Comparison of ENCODE assay signal across 22 cellular contexts in genomic region chr11:71581826-71582225, GRCh38. TPM values are rescaled to one million over a fixed set of nuclear protein-coding genes. Genes with fewer than 3 reads are reported as not detected.
DNase-seq lines count a peak whose midpoint lies in the region; ATAC-seq and TF ChIP-seq lines count a peak whose summit lies in the region.
"Had no signal": no experiment of that assay in that cellular context is flagged by ENCODE, and none has a peak within 500 bp of the region (broad histone marks: within the 10 kb centered on the region; RNA-seq: fewer than 3 reads in every experiment).

No MANE protein-coding gene starts in this region.

- H3K36me3 Mint-ChIP-seq in GM23338 (ENCODE audit: low read depth) = no peaks in the 10 kb centered on the region
- H3K36me3 Mint-ChIP-seq in T-helper 17 cell (ENCODE audit: low read depth) = peaks cover 4% of the 10 kb centered on the region
- H3K36me3 Mint-ChIP-seq in neural crest cell (ENCODE audit: low read depth) = no peaks in the 10 kb centered on the region
- H3K36me3 Mint-ChIP-seq in stimulated activated memory B cell treated with anti-CD40 and anti-IgM and Interleukin-4, amounts not matched to agents 10 μg/mL and 1 μg/mL and 100 μg/mL, for 72 hours = no peaks in the 10 kb centered on the region
- H3K36me3 Mint-ChIP-seq: CD4-positive, CD25-positive, alpha-beta regulatory T cell; CD8-positive, alpha-beta T cell had no signal

- H3K4me1 ChIP-seq in GM23338 (ENCODE audit: insufficient read depth) = peaks cover 11% of the 10 kb centered on the region
- H3K4me1 ChIP-seq: HAP-1 had no signal

- H3K9me3 ChIP-seq in T-helper 17 cell (ENCODE audit: control insufficient read depth, low read length, poor library complexity, severe bottlenecking) = no peaks in the 10 kb centered on the region
- H3K9me3 ChIP-seq in WERI-Rb-1 (ENCODE audit: severe bottlenecking) = no peaks in the 10 kb centered on the region
- H3K9me3 ChIP-seq: Caco-2, HAP-1 had no signal

- H3K36me3 ChIP-seq in GM23338 (ENCODE audit: insufficient read depth) (no peaks in the 10 kb centered on the region), WERI-Rb-1 (no peaks in the 10 kb centered on the region), H7 (replicated peaks; ENCODE audit: control insufficient read depth, insufficient read depth, low read length) (no peaks in the 10 kb centered on the region)
- H3K36me3 ChIP-seq: HAP-1 had no signal

- no peak overlapping the region for H3K4me3 ChIP-seq in GM23338
- no peak overlapping the region for H3K4me3 ChIP-seq in WERI-Rb-1 (ENCODE audit: low read depth, low read length)
- no peak overlapping the region for H3K4me3 ChIP-seq in H7 (ENCODE audit: insufficient read depth, low read depth, low read length)
- H3K4me3 ChIP-seq: GM12878, GM23248, HAP-1 had no signal

- H3F3A ChIP-seq in GM23338 (replicated peaks; ENCODE audit: low read depth) = no peaks in the 10 kb centered on the region

- peaks cover 11% of the 10 kb centered on the region for H3K27me3 Mint-ChIP-seq in GM23338 (ENCODE audit: insufficient read depth, low read depth, poor library complexity)
- H3K27me3 Mint-ChIP-seq in T-helper 17 cell = peaks cover 57% of the 10 kb centered on the region
- peaks cover 6% of the 10 kb centered on the region for H3K27me3 Mint-ChIP-seq in neural crest cell (ENCODE audit: low read depth)
- H3K27me3 Mint-ChIP-seq in stimulated activated memory B cell treated with anti-CD40 and anti-IgM and Interleukin-4, amounts not matched to agents 10 μg/mL and 1 μg/mL and 100 μg/mL, for 72 hours = peaks cover 53% of the 10 kb centered on the region

- H3K27ac ChIP-seq in GM23338 (ENCODE audit: low read depth) = no peak overlapping the region
- no peak overlapping the region for H3K27ac ChIP-seq in WERI-Rb-1
- H3K27ac ChIP-seq: C4-2B, GM23248 had no signal

- H3K9me2 ChIP-seq in GM23338 (ENCODE audit: insufficient read depth) = no peaks in the 10 kb centered on the region

- H3K9me3 Mint-ChIP-seq in GM23338 = no peaks in the 10 kb centered on the region
- no peaks in the 10 kb centered on the region for H3K9me3 Mint-ChIP-seq in neural crest cell
- no peaks in the 10 kb centered on the region for H3K9me3 Mint-ChIP-seq in stimulated activated memory B cell treated with anti-CD40 and anti-IgM and Interleukin-4, amounts not matched to agents 10 μg/mL and 1 μg/mL and 100 μg/mL, for 72 hours
- H3K9me3 Mint-ChIP-seq: CD4-positive, CD25-positive, alpha-beta regulatory T cell; CD8-positive, alpha-beta T cell; HFFc6 had no signal

- intact Hi-C loops in posterior vena cava (cut with DNase I) = no loop called here

- ATAC-seq in GM23338 (no peak), T-helper 17 cell (no peak)
- ATAC-seq in stimulated activated memory B cell treated with anti-CD40 and anti-IgM and Interleukin-4, amounts not matched to agents 10 μg/mL and 1 μg/mL and 100 μg/mL, for 72 hours = no peak
- ATAC-seq: CD8-positive, alpha-beta T cell; GM12878 had no signal

- no peaks in the 10 kb centered on the region for H4K20me1 ChIP-seq in GM23338 (replicated peaks; ENCODE audit: insufficient read depth)

- H3K4me3 Mint-ChIP-seq in GM23338 (no peak overlapping the region), T-helper 17 cell (no peak overlapping the region), neural crest cell (no peak overlapping the region)
- no peak overlapping the region for H3K4me3 Mint-ChIP-seq in stimulated activated memory B cell treated with anti-CD40 and anti-IgM and Interleukin-4, amounts not matched to agents 10 μg/mL and 1 μg/mL and 100 μg/mL, for 72 hours
- H3K4me3 Mint-ChIP-seq: CD4-positive, CD25-positive, alpha-beta regulatory T cell; CD8-positive, alpha-beta T cell; HFFc6 had no signal

- TF ChIP-seq CTCF in GM23338 (conservative IDR thresholded peaks at IDR 0.05; ENCODE audit: low read depth in 2 of 2) = no peak
- TF ChIP-seq CTCF in neural crest cell (conservative IDR thresholded peaks at IDR 0.05) = no peak
- TF ChIP-seq CTCF in WERI-Rb-1 (IDR thresholded peaks at IDR 0.05; ENCODE audit: low read depth, low read length) = no peak

- no peak overlapping the region for H2AFZ ChIP-seq in GM23338
- H2AFZ ChIP-seq: GM23248 had no signal

- no peak for DNase-seq in GM23338 (ENCODE audit: low spot score)
- DNase-seq in T-helper 17 cell = no peak
- DNase-seq in neural crest cell (ENCODE audit: low read depth, low spot score) = no peak
- peak; percentile 44 for DNase-seq in posterior vena cava (ENCODE audit: low spot score)
- DNase-seq in NCI-H2081 treated with DMSO at 0.1 percent for 48 hours (lab: John Stamatoyannopoulos, UW) = no peak
- no peak for DNase-seq in WERI-Rb-1
- no peak for DNase-seq in H7
- DNase-seq: Caco-2; CD4-positive, CD25-positive, alpha-beta regulatory T cell; CD8-positive, alpha-beta T cell; DMS153; DND-41; GM23248; HFFc6 had no signal

- no peaks in the 10 kb centered on the region for H3K79me2 ChIP-seq in GM23338 (replicated peaks; ENCODE audit: insufficient read depth)

- H3K4me2 ChIP-seq in GM23338 = 0 out of 2 replicates have a peak overlapping the region, but pooled peaks have one; percentile 23

- H3K4me1 Mint-ChIP-seq in GM23338 = peaks cover 32% of the 10 kb centered on the region
- peaks cover 9% of the 10 kb centered on the region for H3K4me1 Mint-ChIP-seq in T-helper 17 cell
- peaks cover 24% of the 10 kb centered on the region for H3K4me1 Mint-ChIP-seq in neural crest cell
- peaks cover 5% of the 10 kb centered on the region for H3K4me1 Mint-ChIP-seq in stimulated activated memory B cell treated with anti-CD40 and anti-IgM and Interleukin-4, amounts not matched to agents 10 μg/mL and 1 μg/mL and 100 μg/mL, for 72 hours

- H3K27ac Mint-ChIP-seq in GM23338 (no peak overlapping the region), T-helper 17 cell (peak overlapping the region; percentile 47), neural crest cell (ENCODE audit: unreplicated experiment) (peak overlapping the region; percentile 60)
- no peak overlapping the region for H3K27ac Mint-ChIP-seq in stimulated activated memory B cell treated with anti-CD40 and anti-IgM and Interleukin-4, amounts not matched to agents 10 μg/mL and 1 μg/mL and 100 μg/mL, for 72 hours
- H3K27ac Mint-ChIP-seq: CD4-positive, CD25-positive, alpha-beta regulatory T cell; CD8-positive, alpha-beta T cell; HFFc6 had no signal

- no peaks in the 10 kb centered on the region for H3K27me3 ChIP-seq in GM23338 (ENCODE audit: insufficient read depth)
- H3K27me3 ChIP-seq in WERI-Rb-1 (ENCODE audit: insufficient read depth, low read depth, severe bottlenecking) = no peaks in the 10 kb centered on the region
- no peaks in the 10 kb centered on the region; the same call in none of the 2 replicates for H3K27me3 ChIP-seq in H7 (ENCODE audit: control insufficient read depth, insufficient read depth, low read length)

TF ChIP-seq in GM23338, 12 proteins besides CTCF, POLR2A, EP300 and RAD21 (continues in another document):
- TF ChIP-seq STAT1 (IDR thresholded peaks at IDR 0.05; ENCODE audit: unreplicated experiment) = no peak
- TF ChIP-seq CREB1 (CRISPR knock-in tag; IDR thresholded peaks at IDR 0.05; ENCODE audit: low read depth) = no peak
- no peak for TF ChIP-seq EZH2 (IDR thresholded peaks at IDR 0.05; ENCODE audit: low read depth, unreplicated experiment)
- TF ChIP-seq JUNB (IDR thresholded peaks at IDR 0.05; ENCODE audit: unreplicated experiment) = no peak

RNA-seq across cellular contexts. Expression of gene KRTAP5-11, which starts 0.8 kb away (rescaled TPM):
- total RNA-seq in GM23338 (2014; rRNA removed; shearing (Covaris generic)) = not detected in 2 replicates
- not detected in 2 replicates for polyA plus RNA-seq in GM23338 (2016; fragmentation: Nextera tagmentation; extraction: Ambion mirVana)
- total RNA-seq in T-helper 17 cell (not detected), neural crest cell (not detected in 2 replicates), posterior vena cava (not detected)
- total RNA-seq in H7 (2014; rRNA removed; shearing (Covaris generic)) = 0.92 TPM in 1 of 2 replicates, not detected in the other
- total RNA-seq: A172; A673; Caco-2; CD4-positive, CD25-positive, alpha-beta regulatory T cell; CD8-positive, alpha-beta T cell; GM12878; GM23248; H4; HFFc6 had no signal
- polyA plus RNA-seq: BJ; CD4-positive, CD25-positive, alpha-beta regulatory T cell; GM12878; GM23248 had no signal

RNA-seq across cellular contexts. Expression of gene KRTAP5-10, which starts 16.5 kb away (rescaled TPM):
- total RNA-seq in GM23338 (2014; rRNA removed; shearing (Covaris generic)) = not detected in 2 replicates
- polyA plus RNA-seq in GM23338 (2016; fragmentation: Nextera tagmentation; extraction: Ambion mirVana) = not detected in 2 replicates
- total RNA-seq in T-helper 17 cell (not detected), neural crest cell (not detected in 2 replicates), posterior vena cava (not detected)
- 0.14 TPM in 1 of 2 replicates, not detected in the other for total RNA-seq in H7 (2014; rRNA removed; shearing (Covaris generic))
- total RNA-seq: A172; A673; Caco-2; CD4-positive, CD25-positive, alpha-beta regulatory T cell; CD8-positive, alpha-beta T cell; GM12878; GM23248; H4; HFFc6 had no signal
- polyA plus RNA-seq: CD4-positive, CD25-positive, alpha-beta regulatory T cell; GM23248 had no signal

RNA-seq across cellular contexts. Expression of gene KRTAP5-9, which starts 33.6 kb away (rescaled TPM):
- not detected in 2 replicates for total RNA-seq in GM23338 (2014; rRNA removed; shearing (Covaris generic))
- 0.24 TPM in 1 of 2 replicates, not detected in the other for polyA plus RNA-seq in GM23338 (2016; fragmentation: Nextera tagmentation; extraction: Ambion mirVana)
- total RNA-seq in T-helper 17 cell (not detected), neural crest cell (not detected in 2 replicates), posterior vena cava (under 1 TPM; 0.19 to 0.37 TPM)
- not detected in 2 replicates for total RNA-seq in H7 (2014; rRNA removed; shearing (Covaris generic))
- total RNA-seq: A172; A673; Caco-2; CD8-positive, alpha-beta T cell; GM23248; H4 had no signal
- polyA plus RNA-seq: CD4-positive, CD25-positive, alpha-beta regulatory T cell; GM23248 had no signal

RNA-seq across cellular contexts. Expression of gene KRTAP5-8, which starts 44.0 kb away (rescaled TPM):
- not detected in 2 replicates for total RNA-seq in GM23338 (2014; rRNA removed; shearing (Covaris generic))
- polyA plus RNA-seq in GM23338 (2016; fragmentation: Nextera tagmentation; extraction: Ambion mirVana) = not detected in 2 replicates
- under 1 TPM in 1 of 2 donors, not detected in 1; 0.37 TPM for total RNA-seq in T-helper 17 cell
- total RNA-seq in neural crest cell = 0.25 TPM in 1 of 2 replicates, not detected in the other
- not detected for total RNA-seq in posterior vena cava
- total RNA-seq in H7 (2014; rRNA removed; shearing (Covaris generic)) = not detected in 2 replicates
- total RNA-seq: A172, A673, Caco-2, GM23248, H4, HFFc6 had no signal
- polyA plus RNA-seq: BJ; CD4-positive, CD25-positive, alpha-beta regulatory T cell; GM23248 had no signal

RNA-seq across cellular contexts. Expression of gene KRTAP5-7, which starts 54.8 kb away (rescaled TPM):
- not detected in 2 replicates for total RNA-seq in GM23338 (2014; rRNA removed; shearing (Covaris generic))
- polyA plus RNA-seq in GM23338 (2016; fragmentation: Nextera tagmentation; extraction: Ambion mirVana) = not detected in 2 replicates
- not detected for total RNA-seq in T-helper 17 cell
- not detected in 2 replicates for total RNA-seq in neural crest cell
- total RNA-seq in posterior vena cava = under 1 TPM in 1 of 2 donors, not detected in 1; 0.24 TPM
- not detected in 2 replicates for total RNA-seq in H7 (2014; rRNA removed; shearing (Covaris generic))
- total RNA-seq: A172; A673; Caco-2; CD4-positive, CD25-positive, alpha-beta regulatory T cell; CD8-positive, alpha-beta T cell; GM12878; GM23248; H4; HFFc6 had no signal
- polyA plus RNA-seq: BJ; CD4-positive, CD25-positive, alpha-beta regulatory T cell; GM23248 had no signal

Comparison
In these comparisons a context has a peak if more than half of its experiments do, and no peak if none do; other contexts are left out.
1. H3K27ac Mint-ChIP-seq: peak in T-helper 17 cell (single experiment) and neural crest cell (single experiment); none in GM23338 (single experiment) and stimulated activated memory B cell treated with anti-CD40 and anti-IgM and Interleukin-4, amounts not matched to agents 10 μg/mL and 1 μg/mL and 100 μg/mL, for 72 hours (single experiment).